ENCODE assay signal across 3 cellular contexts in genomic region chr1:84300991-84301758, GRCh38.
TF ChIP-seq lines count a peak whose summit lies in the region.

SAMD13 (plus strand) TSS chr1:84301708; CDS start chr1:84303235, 1,527 bp downstream.

TF ChIP-seq in liver, 16 proteins besides CTCF, POLR2A, EP300 and RAD21:
- TF ChIP-seq GABPA (IDR thresholded peaks at IDR 0.05 in 1 of 2, conservative IDR thresholded peaks at IDR 0.05 in 1 of 2) = no peak
- no peak for TF ChIP-seq ATF3 (IDR thresholded peaks at IDR 0.05)
- TF ChIP-seq MAX (IDR thresholded peaks at IDR 0.05) = peak; percentile 42
- TF ChIP-seq YY1 (IDR thresholded peaks at IDR 0.05) = peak; percentile 89
- TF ChIP-seq SP1 (IDR thresholded peaks at IDR 0.05) = no peak
- TF ChIP-seq ZBTB33 (IDR thresholded peaks at IDR 0.05) = no peak
- TF ChIP-seq HNF4G (IDR thresholded peaks at IDR 0.05) = no peak

TF ChIP-seq in HepG2, 621 proteins besides CTCF, POLR2A, EP300 and RAD21:
- no peak for TF ChIP-seq PRDM15 (CRISPR knock-in tag; IDR thresholded peaks at IDR 0.05)
- no peak for TF ChIP-seq ZNF670 (CRISPR knock-in tag; IDR thresholded peaks at IDR 0.05; ENCODE audit: borderline replicate concordance)
- no peak for TF ChIP-seq ATRX (CRISPR knock-in tag; IDR thresholded peaks at IDR 0.05; ENCODE audit: borderline replicate concordance)
- no peak for TF ChIP-seq MLX (CRISPR knock-in tag; IDR thresholded peaks at IDR 0.05)
- no peak for TF ChIP-seq FOXC1 (CRISPR knock-in tag; IDR thresholded peaks at IDR 0.05; ENCODE audit: borderline replicate concordance)
- no peak for TF ChIP-seq XRCC5 (optimal IDR thresholded peaks at IDR 0.05; ENCODE audit: low read length)
- no peak for TF ChIP-seq ZSCAN20 (CRISPR knock-in tag; IDR thresholded peaks at IDR 0.05; ENCODE audit: borderline replicate concordance)
- no peak for TF ChIP-seq BCL3 (CRISPR knock-in tag; IDR thresholded peaks at IDR 0.05)
- no peak for TF ChIP-seq GMEB2 (CRISPR knock-in tag; IDR thresholded peaks at IDR 0.05; ENCODE audit: low read depth)
- no peak for TF ChIP-seq KLF6 (CRISPR knock-in tag; IDR thresholded peaks at IDR 0.05)
- TF ChIP-seq ZBTB46 (CRISPR knock-in tag; IDR thresholded peaks at IDR 0.05; ENCODE audit: borderline replicate concordance) = no peak
- no peak for TF ChIP-seq GPN1 (CRISPR knock-in tag; IDR thresholded peaks at IDR 0.05; ENCODE audit: borderline replicate concordance)
- no peak for TF ChIP-seq HMG20B (CRISPR knock-in tag; conservative IDR thresholded peaks at IDR 0.05)
- no peak for TF ChIP-seq ZNF878 (CRISPR knock-in tag; IDR thresholded peaks at IDR 0.05)
- no peak for TF ChIP-seq MIXL1 (CRISPR knock-in tag; IDR thresholded peaks at IDR 0.05)
- no peak for TF ChIP-seq GABPA (IDR thresholded peaks at IDR 0.05; ENCODE audit: low read depth, low read length)
- no peak for TF ChIP-seq GABPA (CRISPR knock-in tag; IDR thresholded peaks at IDR 0.05; ENCODE audit: low read depth)
- TF ChIP-seq ZNF737 (CRISPR knock-in tag; IDR thresholded peaks at IDR 0.05; ENCODE audit: borderline replicate concordance) = no peak
- no peak for TF ChIP-seq ZNF329 (CRISPR knock-in tag; IDR thresholded peaks at IDR 0.05; ENCODE audit: low read depth)
- TF ChIP-seq ZNF230 (CRISPR knock-in tag; IDR thresholded peaks at IDR 0.05) = no peak

TF ChIP-seq in GM12878, 131 proteins besides CTCF, POLR2A, EP300 and RAD21:
- TF ChIP-seq PAX8 (IDR thresholded peaks at IDR 0.05) (no peak), YY1 (IDR thresholded peaks at IDR 0.05; ENCODE audit: low read depth, low read length) (peak; percentile 96), STAT3 (IDR thresholded peaks at IDR 0.05; ENCODE audit: low read depth, low read length) (no peak), ATF2 (IDR thresholded peaks at IDR 0.05; ENCODE audit: low read length) (peak; percentile 34; the same call in 1 of the 2 replicates), CREB1 (IDR thresholded peaks at IDR 0.05; ENCODE audit: low read depth) (0 out of 2 replicates have a peak, but pooled peaks have one; percentile 21), HCFC1 (IDR thresholded peaks at IDR 0.05; ENCODE audit: low read length) (no peak), MEF2B (IDR thresholded peaks at IDR 0.05; ENCODE audit: partially characterized antibody, poor library complexity, severe bottlenecking) (no peak)
